8 cellular contexts compared by ENCODE assay signal in the genomic region with DNA sequence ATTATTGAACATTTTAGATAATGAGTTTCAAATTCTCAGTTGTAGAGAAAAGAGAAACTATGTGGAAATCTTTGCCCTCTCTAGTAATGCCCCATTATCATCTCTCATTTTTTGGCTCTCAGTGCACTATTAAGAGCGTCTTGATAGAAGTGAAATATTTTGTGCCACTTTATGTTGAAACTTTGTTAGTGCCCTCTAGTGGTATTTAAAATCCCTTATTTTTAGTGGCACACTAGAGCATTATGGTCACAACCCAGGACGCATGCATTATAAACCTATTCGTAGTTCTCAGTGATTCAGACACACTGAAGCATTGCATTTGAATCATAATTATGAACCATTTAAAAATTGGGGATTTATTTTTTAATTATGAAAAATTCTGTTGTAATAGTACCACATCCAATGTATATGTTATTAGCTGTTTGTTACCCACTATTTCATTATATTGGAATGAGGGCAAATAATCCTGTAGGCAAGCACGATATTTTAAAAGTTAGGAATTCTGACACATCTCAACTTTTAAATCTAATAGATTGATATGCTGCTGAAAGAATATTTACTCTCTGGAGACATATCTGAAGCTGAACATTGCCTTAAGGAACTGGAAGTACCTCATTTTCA. TPM values are rescaled to one million over a fixed set of nuclear protein-coding genes. Genes with fewer than 3 reads are reported as not detected.
DNase-seq lines count a peak whose midpoint lies in the region; ATAC-seq, FAIRE-seq and TF ChIP-seq lines count a peak whose summit lies in the region.

No MANE protein-coding gene starts in this region.

- ATAC-seq in HG02610 (IDR thresholded peaks at IDR 0.05; ENCODE audit: unreplicated experiment): peak; percentile 61
- ATAC-seq in K562: peak; percentile 82

- H3K4me3 ChIP-seq in K562 (no peak overlapping the region), kidney (ENCODE audit: low read length in 2 of 2) (no peak overlapping the region), tibial artery (no peak overlapping the region)

- no peak for TF ChIP-seq POLR2A in K562 (conservative IDR thresholded peaks at IDR 0.05)

- CTCF ChIA-PET in K562 (lab: Yijun Ruan, JAX; ENCODE audit: low intra/inter-chr PET ratio): interaction anchor here (0.7 to 1.3 kb wide), 2 partner anchors 91 to 102 kb away, joined by 3 to 4 read pairs; no protein-coding TSS in a partner anchor

- H3K27me3 ChIP-seq in K562 (ENCODE audit: control insufficient read depth in 2 of 2, insufficient read depth in 2 of 2, low read length in 2 of 2) (no peaks in the 10 kb centered on the region), tibial artery (no peaks in the 10 kb centered on the region)

- peak; percentile 51 to 65 for TF ChIP-seq RAD21 in K562 (CRISPR knock-in tag; conservative IDR thresholded peaks at IDR 0.05 in 1 of 2, IDR thresholded peaks at IDR 0.05 in 1 of 2)

- BruUV-seq in K562 (replicated peaks; lab: Mats Ljungman, UMichigan): no TSS peak

- H3K27ac ChIP-seq in K562 (ENCODE audit: extremely low read depth, low read depth, low read length) (no peak overlapping the region), kidney (ENCODE audit: low read depth in 2 of 2, low read length in 2 of 2) (no peak overlapping the region), tibial artery (peak overlapping the region in 1 of 2 donors; percentile 18)

- no peaks in the 10 kb centered on the region for H3K9me3 ChIP-seq in K562 (replicated peaks; ENCODE audit: control insufficient read depth, insufficient read depth, low read depth, low read length)
- H3K9me3 ChIP-seq in kidney (ENCODE audit: control insufficient read depth in 1 of 2, low read length in 2 of 2): no peaks in the 10 kb centered on the region
- no peaks in the 10 kb centered on the region for H3K9me3 ChIP-seq in tibial artery

- intact Hi-C loops in K562 (cut with micrococcal nuclease): loop anchor here (2.0 to 5.0 kb wide), 3 partner anchors 71 to 147 kb away; no protein-coding TSS in a partner anchor
- intact Hi-C loops in kidney (cut with DNase I): loop anchor here (10.0 kb wide), 1 partner anchor 149 kb away; no protein-coding TSS in a partner anchor
- intact Hi-C loops in tibial artery (cut with DNase I; ENCODE audit: low total_unique reads): loop anchor here (5.0 kb wide), 2 partner anchors 91 to 146 kb away; no protein-coding TSS in a partner anchor
- intact Hi-C loops in posterior vena cava (cut with DNase I): loop anchor here (10.0 kb wide), 1 partner anchor 149 kb away; no protein-coding TSS in a partner anchor

- TF ChIP-seq CTCF in K562 (IDR thresholded peaks at IDR 0.05 in 2 of 3, conservative IDR thresholded peaks at IDR 0.05 in 1 of 3; ENCODE audit: insufficient read depth in 2 of 3, low read depth in 1 of 3, low read length in 3 of 3) (peak; percentile 30 to 49 (median 43); a peak in 4 of 6 replicates), kidney (IDR thresholded peaks at IDR 0.05; ENCODE audit: borderline replicate concordance, extremely low read depth, insufficient read depth) (peak; percentile 44), tibial artery (IDR thresholded peaks at IDR 0.05) (peak; percentile 58 to 73)

- H3K9ac ChIP-seq in K562 (ENCODE audit: insufficient read depth in 1 of 2, low read depth in 2 of 2, low read length in 2 of 2) (no peak overlapping the region), kidney (ENCODE audit: low read length in 2 of 2) (no peak overlapping the region)

- no peaks in the 10 kb centered on the region for H3K79me2 ChIP-seq in K562 (ENCODE audit: control insufficient read depth, insufficient read depth, low read length)

- no peaks in the 10 kb centered on the region for H3K4me1 ChIP-seq in K562 (replicated peaks in 1 of 2; ENCODE audit: control insufficient read depth in 2 of 2, insufficient read depth in 2 of 2, low read length in 2 of 2)
- no peaks in the 10 kb centered on the region for H3K4me1 ChIP-seq in kidney (ENCODE audit: control insufficient read depth in 1 of 2, insufficient read depth in 1 of 2, low read depth in 1 of 2, low read length in 2 of 2)
- peaks cover 0 to 4% (median 1%) of the 10 kb centered on the region in 4 donors for H3K4me1 ChIP-seq in tibial artery

- in situ Hi-C loops in K562 (cut with MboI): loop anchor here (10.0 to 25.0 kb wide), 2 partner anchors 89 to 281 kb away; no protein-coding TSS in a partner anchor

- 20% methylated on average over 4 of the region's 4 CpGs for WGBS in K562 (ENCODE audit: insufficient coverage, low coverage, missing lambda C conversion rate)

- no peaks in the 10 kb centered on the region for H4K20me1 ChIP-seq in K562 (replicated peaks; ENCODE audit: control insufficient read depth, insufficient read depth, low read length)

- FAIRE-seq in K562 (lab: Jason Lieb, UNC) (peak; percentile 26), kidney (lab: Jason Lieb, UNC) (peak; percentile 97)

- no peak for TF ChIP-seq EP300 in K562 (IDR thresholded peaks at IDR 0.05; ENCODE audit: low read length)

- H3K36me3 ChIP-seq in K562 (ENCODE audit: control insufficient read depth, insufficient read depth, low read length) (peaks cover 24% of the 10 kb centered on the region; the same call in 2 of the 3 replicates), kidney (ENCODE audit: control insufficient read depth in 1 of 2, insufficient read depth in 2 of 2, low read length in 2 of 2) (peaks cover 8 to 13% of the 10 kb centered on the region in 2 donors), tibial artery (peaks cover 13 to 65% (median 17%) of the 10 kb centered on the region in 3 donors)

- POLR2A ChIA-PET in K562 (lab: Yijun Ruan, JAX): interaction anchor here (1.1 to 1.6 kb wide), 3 partner anchors 9 to 75 kb away, joined by 3 to 5 read pairs (median 3); no protein-coding TSS in a partner anchor

- peak; percentile 12 for DNase-seq in stimulated activated CD4-positive, alpha-beta T cell treated with anti-CD3 and anti-CD28 coated beads, Interleukin-4, amount 100 ng/mL, for 24 hours
- DNase-seq in stimulated activated CD4-positive, alpha-beta T cell treated with anti-CD3 and anti-CD28 coated beads, Interleukin-2, amount 100 ng/mL, for 24 hours: no peak
- DNase-seq in NCI-H460 (ENCODE audit: extremely low read depth, low read depth): peak; percentile 56
- DNase-seq in K562 (ENCODE audit: extremely low read depth in 1 of 4, low spot score in 3 of 4): peak in 2 of 4 experiments; percentile 30 to 37
- no peak for DNase-seq in kidney
- DNase-seq in tibial artery: no peak
- DNase-seq in posterior vena cava (ENCODE audit: low spot score): no peak

- H3K9me1 ChIP-seq in K562 (ENCODE audit: control insufficient read depth, insufficient read depth, low read length): no peaks in the 10 kb centered on the region

- no peak overlapping the region for H3K4me2 ChIP-seq in K562 (ENCODE audit: insufficient read depth, low read length)

- H2AFZ ChIP-seq in K562 (ENCODE audit: low read depth, low read length): no peak overlapping the region

RNA-seq across cellular contexts. Expression of gene PDCD4, which starts 21.9 kb away (rescaled TPM):
- total RNA-seq in NCI-H460 (2014; rRNA removed; shearing (Covaris generic)): 71.5 and 82.1 TPM in 2 replicates
- 36.5 and 60.4 TPM in 2 replicates for polyA plus RNA-seq in NCI-H460 (2014; cell fraction: nucleus; rRNA removed)
- 9.1 and 68.5 TPM in 2 replicates for total RNA-seq in K562 (2011; cell fraction: chromatin; rRNA removed; ENCODE audit: low replicate concordance)
- total RNA-seq in K562 (2011; cell fraction: nucleolus; rRNA removed): 2.7 and 5.9 TPM in 2 replicates
- total RNA-seq in K562 (2011; cell fraction: nucleoplasm; rRNA removed): 15.7 and 17.2 TPM in 2 replicates
- total RNA-seq in K562 (2014; rRNA removed) (20.2 and 22.5 TPM in 2 replicates), K562 (2014; rRNA removed; fragmentation: Illumina TruSeq; extraction: Trizol) (33.7 and 44.2 TPM in 2 replicates), K562 (2015; rRNA removed; fragmentation: Illumina TruSeq; extraction: Trizol) (15.9 and 18.3 TPM in 2 replicates), K562 (2021) (28.0 and 44.1 TPM in 2 replicates), kidney (75.9 TPM), posterior vena cava (10 to 100 TPM; 54.9 to 55.0 TPM)
- polyA plus RNA-seq in K562 (2011; rRNA removed) (28.1 and 40.2 TPM in 2 replicates), K562 (2014; fragmentation: Illumina TruSeq; extraction: Trizol) (38.0 and 38.2 TPM in 2 replicates), K562 (2014; fragmentation: Nextera tagmentation; extraction: Ambion mirVana) (10 to 100 TPM; 12.9 to 18.1 TPM), K562 (2014; rRNA removed) (34.4 and 36.6 TPM in 2 replicates), kidney (ENCODE audit: insufficient read depth, low read depth, low replicate concordance) (57.7 TPM)
- polyA plus RNA-seq in K562 (2011; cell fraction: cytosol; rRNA removed): 2.7 and 13.3 TPM in 2 replicates
- 11.9 and 17.6 TPM in 2 replicates for polyA plus RNA-seq in K562 (2011; cell fraction: nucleus; rRNA removed)
- 38.4 and 47.3 TPM in 2 replicates for polyA plus RNA-seq in K562 (2012)
- polyA minus RNA-seq in K562 (2011; rRNA and poly(A)+ RNA removed): 37.7 and 52.1 TPM in 2 replicates
- polyA minus RNA-seq in K562 (2011; cell fraction: cytosol; rRNA and poly(A)+ RNA removed): 14.9 and 17.9 TPM in 2 replicates
- polyA minus RNA-seq in K562 (2011; cell fraction: nucleus; rRNA and poly(A)+ RNA removed): 11.0 and 21.5 TPM in 2 replicates

RNA-seq across cellular contexts. Expression of gene BBIP1, which starts 25.3 kb away (rescaled TPM):
- total RNA-seq in NCI-H460 (2014; rRNA removed; shearing (Covaris generic)): 95.8 and 110 TPM in 2 replicates
- 35.2 and 39.3 TPM in 2 replicates for polyA plus RNA-seq in NCI-H460 (2014; cell fraction: nucleus; rRNA removed)
- 8.1 and 22.8 TPM in 2 replicates for total RNA-seq in K562 (2011; cell fraction: chromatin; rRNA removed; ENCODE audit: low replicate concordance)
- total RNA-seq in K562 (2011; cell fraction: nucleolus; rRNA removed): 5.1 and 5.5 TPM in 2 replicates
- 9.8 and 37.7 TPM in 2 replicates for total RNA-seq in K562 (2011; cell fraction: nucleoplasm; rRNA removed)
- total RNA-seq in K562 (2014; rRNA removed): 5.2 and 12.2 TPM in 2 replicates
- 19.4 and 21.2 TPM in 2 replicates for total RNA-seq in K562 (2014; rRNA removed; fragmentation: Illumina TruSeq; extraction: Trizol)
- 18.1 and 18.9 TPM in 2 replicates for total RNA-seq in K562 (2015; rRNA removed; fragmentation: Illumina TruSeq; extraction: Trizol)
- 12.5 and 17.2 TPM in 2 replicates for total RNA-seq in K562 (2021)
- polyA plus RNA-seq in K562 (2011; rRNA removed): 19.2 and 24.2 TPM in 2 replicates
- polyA plus RNA-seq in K562 (2011; cell fraction: cytosol; rRNA removed): 2.6 and 4.7 TPM in 2 replicates
- polyA plus RNA-seq in K562 (2011; cell fraction: nucleus; rRNA removed): 8.6 and 11.2 TPM in 2 replicates
- polyA plus RNA-seq in K562 (2012): 17.8 and 20.6 TPM in 2 replicates
- 23.0 and 27.8 TPM in 2 replicates for polyA plus RNA-seq in K562 (2014; fragmentation: Illumina TruSeq; extraction: Trizol)
- polyA plus RNA-seq in K562 (2014; fragmentation: Nextera tagmentation; extraction: Ambion mirVana): 10 to 100 TPM; 30.6 to 31.0 TPM
- 14.1 and 17.3 TPM in 2 replicates for polyA plus RNA-seq in K562 (2014; rRNA removed)
- 17.2 and 21.9 TPM in 2 replicates for polyA minus RNA-seq in K562 (2011; rRNA and poly(A)+ RNA removed)
- polyA minus RNA-seq in K562 (2011; cell fraction: cytosol; rRNA and poly(A)+ RNA removed): 3.5 and 5.2 TPM in 2 replicates
- polyA minus RNA-seq in K562 (2011; cell fraction: nucleus; rRNA and poly(A)+ RNA removed): 7.0 and 15.1 TPM in 2 replicates
- total RNA-seq in kidney: 34.8 TPM
- polyA plus RNA-seq in kidney (ENCODE audit: insufficient read depth, low read depth, low replicate concordance): 36.1 TPM
- 10 to 100 TPM; 36.3 to 38.6 TPM for total RNA-seq in posterior vena cava

RNA-seq across cellular contexts. Expression of gene SHOC2, which starts 25.7 kb away (rescaled TPM):
- 32.0 and 34.8 TPM in 2 replicates for total RNA-seq in NCI-H460 (2014; rRNA removed; shearing (Covaris generic))
- polyA plus RNA-seq in NCI-H460 (2014; cell fraction: nucleus; rRNA removed): 10.4 and 17.7 TPM in 2 replicates
- total RNA-seq in K562 (2011; cell fraction: chromatin; rRNA removed; ENCODE audit: low replicate concordance): 6.3 and 27.4 TPM in 2 replicates
- 3.5 and 5.8 TPM in 2 replicates for total RNA-seq in K562 (2011; cell fraction: nucleolus; rRNA removed)
- total RNA-seq in K562 (2011; cell fraction: nucleoplasm; rRNA removed): 8.9 and 10.8 TPM in 2 replicates
- total RNA-seq in K562 (2014; rRNA removed) (9.2 and 10.2 TPM in 2 replicates), K562 (2014; rRNA removed; fragmentation: Illumina TruSeq; extraction: Trizol) (14.6 and 17.2 TPM in 2 replicates), K562 (2015; rRNA removed; fragmentation: Illumina TruSeq; extraction: Trizol) (13.8 and 16.1 TPM in 2 replicates), K562 (2021) (16.8 and 17.2 TPM in 2 replicates), kidney (66.8 TPM), posterior vena cava (10 to 100 TPM; 70.1 to 80.0 TPM)
- polyA plus RNA-seq in K562 (2011; rRNA removed) (10.2 and 14.9 TPM in 2 replicates), K562 (2014; fragmentation: Illumina TruSeq; extraction: Trizol) (16.3 and 17.2 TPM in 2 replicates), K562 (2014; fragmentation: Nextera tagmentation; extraction: Ambion mirVana) (10 to 100 TPM; 11.4 to 17.5 TPM), K562 (2014; rRNA removed) (9.2 and 10.3 TPM in 2 replicates), kidney (ENCODE audit: insufficient read depth, low read depth, low replicate concordance) (18.0 TPM)
- 3.5 and 6.9 TPM in 2 replicates for polyA plus RNA-seq in K562 (2011; cell fraction: cytosol; rRNA removed)
- 3.3 and 4.2 TPM in 2 replicates for polyA plus RNA-seq in K562 (2011; cell fraction: nucleus; rRNA removed)
- 11.0 and 13.0 TPM in 2 replicates for polyA plus RNA-seq in K562 (2012)
- polyA minus RNA-seq in K562 (2011; rRNA and poly(A)+ RNA removed): 28.5 and 31.2 TPM in 2 replicates
- 6.8 and 13.1 TPM in 2 replicates for polyA minus RNA-seq in K562 (2011; cell fraction: cytosol; rRNA and poly(A)+ RNA removed)
- polyA minus RNA-seq in K562 (2011; cell fraction: nucleus; rRNA and poly(A)+ RNA removed): 9.7 and 21.9 TPM in 2 replicates

Comparison
In these comparisons a context has a peak if more than half of its experiments do, and no peak if none do; other contexts are left out.
1. DNase-seq: peak in stimulated activated CD4-positive, alpha-beta T cell treated with anti-CD3 and anti-CD28 coated beads, Interleukin-4, amount 100 ng/mL, for 24 hours (single experiment) and NCI-H460 (single experiment); none in stimulated activated CD4-positive, alpha-beta T cell treated with anti-CD3 and anti-CD28 coated beads, Interleukin-2, amount 100 ng/mL, for 24 hours (0 of 2), kidney (single experiment), tibial artery (0 of 2) and posterior vena cava (single experiment).
2. Peak in every context shown above with its lines, with median percentiles within 50 percentile points of each other: CTCF ChIP-seq.